In the genomic region with DNA sequence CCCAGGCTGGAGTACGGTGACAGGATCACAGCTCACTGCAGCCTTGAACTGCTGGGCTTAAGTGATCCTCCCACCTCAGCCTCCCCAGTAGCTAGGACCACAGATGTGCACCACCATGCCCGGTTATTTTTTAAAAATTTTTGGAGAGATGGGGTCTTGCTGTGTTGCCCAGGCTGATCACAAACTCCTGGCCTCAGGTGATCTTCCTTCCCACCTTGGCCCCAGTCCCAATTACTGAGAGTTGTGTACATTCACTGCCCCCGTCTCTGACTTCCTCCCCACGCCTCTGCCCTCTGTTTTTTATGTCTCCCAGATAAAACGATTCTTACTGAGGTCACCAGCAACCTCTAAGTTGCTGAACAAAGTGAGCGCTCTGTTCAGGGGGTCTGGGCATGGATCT, we compare ENCODE assay signal across 22 cellular contexts.
"Had no signal": no experiment of that assay in that cellular context is flagged by ENCODE, and none has a peak within 500 bp of the region (broad histone marks: within the 10 kb centered on the region; RNA-seq: fewer than 3 reads in every experiment).

No MANE protein-coding gene starts in this region.

- H3K9me3 ChIP-seq: colonic mucosa, left ventricle myocardium inferior, lower lobe of right lung, tibial artery, upper lobe of right lung, vagina had no signal

- H3K27ac Mint-ChIP-seq: endodermal cell; memory B cell; natural killer cell treated with Interleukin-12 subunit alpha and Interleukin-12 subunit beta and Interleukin-15 and Interleukin-18, amount 100 ng/mL, for 72 hours; stimulated activated naive CD8-positive, alpha-beta T cell treated with anti-CD3 and anti-CD28 coated beads, Interleukin-15, Interleukin-2, amounts not matched to agents 100 ng/mL and 50 ng/mL, for 24 hours had no signal

- H3K36me3 Mint-ChIP-seq: memory B cell; natural killer cell treated with Interleukin-12 subunit alpha and Interleukin-12 subunit beta and Interleukin-15 and Interleukin-18, amount 100 ng/mL, for 72 hours had no signal

- H3K27ac ChIP-seq: colonic mucosa, hepatocyte, left ventricle myocardium inferior, lower lobe of right lung, tibial artery, upper lobe of right lung, vagina had no signal

- H3K4me3 Mint-ChIP-seq: endodermal cell; natural killer cell treated with Interleukin-12 subunit alpha and Interleukin-12 subunit beta and Interleukin-15 and Interleukin-18, amount 100 ng/mL, for 72 hours; stimulated activated naive CD8-positive, alpha-beta T cell treated with anti-CD3 and anti-CD28 coated beads, Interleukin-15, Interleukin-2, amounts not matched to agents 100 ng/mL and 50 ng/mL, for 24 hours had no signal

- H3K79me2 ChIP-seq: hepatocyte had no signal

- DNase-seq: colonic mucosa; effector CD4-positive, alpha-beta T cell; endodermal cell; erythroblast; foreskin melanocyte; left cardiac atrium; left ventricle myocardium inferior; lower lobe of right lung; midbrain; small intestine; stimulated activated CD4-positive, alpha-beta T cell treated with anti-CD3 and anti-CD28 coated beads, Interleukin-12 subunit alpha, Interleukin-12 subunit beta, amount 100 ng/mL, for 4 hours; stimulated activated CD4-positive, alpha-beta T cell treated with anti-CD3 and anti-CD28 coated beads, Interleukin-2, amount 100 ng/mL, for 48 hours; upper lobe of right lung had no signal

- H3K36me3 ChIP-seq: colonic mucosa, left ventricle myocardium inferior, lower lobe of right lung, tibial artery, upper lobe of right lung, vagina had no signal

- H2AFZ ChIP-seq: hepatocyte had no signal

- ATAC-seq: lower lobe of right lung; natural killer cell treated with Interleukin-12 subunit alpha and Interleukin-12 subunit beta and Interleukin-15 and Interleukin-18, amount 100 ng/mL, for 72 hours; right cardiac atrium; upper lobe of right lung had no signal

- H3K27me3 Mint-ChIP-seq: stimulated activated naive CD8-positive, alpha-beta T cell treated with anti-CD3 and anti-CD28 coated beads, Interleukin-15, Interleukin-2, amounts not matched to agents 100 ng/mL and 50 ng/mL, for 24 hours had no signal

- H3K9me3 Mint-ChIP-seq: endodermal cell; memory B cell; natural killer cell treated with Interleukin-12 subunit alpha and Interleukin-12 subunit beta and Interleukin-15 and Interleukin-18, amount 100 ng/mL, for 72 hours; stimulated activated naive CD8-positive, alpha-beta T cell treated with anti-CD3 and anti-CD28 coated beads, Interleukin-15, Interleukin-2, amounts not matched to agents 100 ng/mL and 50 ng/mL, for 24 hours had no signal

- H3K4me2 ChIP-seq: hepatocyte had no signal

- H3K27me3 ChIP-seq: colonic mucosa, hepatocyte, upper lobe of right lung, vagina had no signal

- FAIRE-seq: endothelial cell of umbilical vein, kidney, small intestine had no signal

- H3K4me3 ChIP-seq: colonic mucosa, hepatocyte, left ventricle myocardium inferior, lower lobe of right lung, tibial artery, upper lobe of right lung, vagina had no signal
